ENCODE assay signal across 26 cellular contexts in the genomic region with DNA sequence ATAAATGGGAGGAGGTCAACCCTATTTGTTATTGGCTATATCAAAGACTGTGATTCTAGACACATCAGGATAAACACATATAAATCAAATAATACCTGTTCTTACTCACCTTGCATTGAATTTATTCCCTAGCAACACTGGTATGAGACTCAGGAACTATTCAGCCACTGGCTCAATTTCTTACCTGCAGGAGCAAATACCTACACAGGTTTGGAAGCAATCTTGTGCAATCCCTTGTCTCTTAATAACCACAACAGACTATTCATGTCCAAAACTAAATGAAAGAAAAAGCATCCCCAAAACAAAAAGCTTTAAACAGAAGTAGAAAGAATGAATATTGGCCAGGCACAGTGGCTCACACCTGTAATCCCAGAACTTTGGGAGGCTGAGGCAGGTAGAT.
"Had no signal": no experiment of that assay in that cellular context is flagged by ENCODE, and none has a peak within 500 bp of the region (broad histone marks: within the 10 kb centered on the region; RNA-seq: fewer than 3 reads in every experiment).

No MANE protein-coding gene starts in this region.

- H3K4me3 ChIP-seq: coronary artery, gastroesophageal sphincter, heart left ventricle, hepatocyte, lower lobe of right lung, ovary, psoas muscle, skin epidermis, spleen, testis, tibial artery, upper lobe of right lung, uterus had no signal

- H3K27ac ChIP-seq: coronary artery, gastroesophageal sphincter, heart left ventricle, hepatocyte, lower lobe of right lung, ovary, psoas muscle, skin epidermis, spleen, testis, tibial artery, upper lobe of right lung, uterus had no signal

- H2AFZ ChIP-seq: hepatocyte had no signal

- H3K27me3 ChIP-seq: gastroesophageal sphincter, heart left ventricle, hepatocyte, ovary, testis, tibial artery, upper lobe of right lung, uterus had no signal

- DNase-seq: dermis blood vessel endothelial cell; effector memory CD4-positive, alpha-beta T cell; foreskin fibroblast; heart left ventricle; left colon; left ventricle myocardium superior; lower lobe of right lung; natural killer cell; occipital lobe; ovary; posterior cingulate gyrus; psoas muscle; right cardiac atrium; spleen; stimulated activated CD4-positive, alpha-beta T cell treated with anti-CD3 and anti-CD28 coated beads, Interleukin-4, amount 100 ng/mL, for 4 hours; stimulated activated naive CD8-positive, alpha-beta T cell treated with anti-CD3 and anti-CD28 coated beads, Interleukin-15, Interleukin-2, amounts not matched to agents 100 U/mL and 50 U/mL, for 24 hours; substantia nigra; testis; tibial artery; upper lobe of right lung; uterus had no signal

- H3K36me3 ChIP-seq: gastroesophageal sphincter, heart left ventricle, lower lobe of right lung, ovary, spleen, tibial artery, upper lobe of right lung, uterus had no signal

- H3K4me1 ChIP-seq: spleen, testis, tibial artery, uterus had no signal

- H3K9me3 ChIP-seq: gastroesophageal sphincter, heart left ventricle, lower lobe of right lung, ovary, psoas muscle, spleen, testis, tibial artery, upper lobe of right lung, uterus had no signal

- ATAC-seq: gastroesophageal sphincter; heart left ventricle; left colon; left ventricle myocardium superior; natural killer cell; psoas muscle; right cardiac atrium; stimulated activated memory B cell treated with anti-CD40 and anti-IgM and Interleukin-4, amounts not matched to agents 10 μg/mL and 1 μg/mL and 100 μg/mL, for 72 hours; stimulated activated naive CD8-positive, alpha-beta T cell treated with anti-CD3 and anti-CD28 coated beads, Interleukin-15, Interleukin-2, amounts not matched to agents 100 U/mL and 50 U/mL, for 24 hours; upper lobe of right lung had no signal

- H3K4me2 ChIP-seq: hepatocyte had no signal
